ENCODE assay signal across 8 cellular contexts in genomic region chr5:171941275-171941674, GRCh38.
A peak's percentile ranks its signal among the peaks of the same experiment; 100 is the strongest.
DNase-seq lines count a peak whose midpoint lies in the region; ATAC-seq, FAIRE-seq and TF ChIP-seq lines count a peak whose summit lies in the region.
"Not testable (repeated sequence)": the region's sequence is repeated elsewhere in the genome, so short reads cannot be mapped to it uniquely, and the experiment has no call there.

No MANE protein-coding gene starts in this region.

- not testable (repeated sequence) for H3K27me3 Mint-ChIP-seq in activated T-helper 17 cell treated with anti-CD3 and anti-CD28 coated beads, Interleukin-2, amount 50 U/mL, for 72 hours

- not testable (repeated sequence) for H3K4me3 Mint-ChIP-seq in activated T-helper 17 cell treated with anti-CD3 and anti-CD28 coated beads, Interleukin-2, amount 50 U/mL, for 72 hours; stimulated activated effector memory CD8-positive, alpha-beta T cell treated with anti-CD3 and anti-CD28 coated beads, Interleukin-12 subunit alpha, Interleukin-12 subunit beta, amount 100 ng/mL, for 72 hours

- TF ChIP-seq CTCF in endothelial cell of umbilical vein (IDR thresholded peaks at IDR 0.05; ENCODE audit: extremely low read depth in 1 of 2, insufficient read depth in 1 of 2, low read depth in 1 of 2, low read length in 2 of 2), result not testable (repeated sequence)

- H3K9me3 ChIP-seq in endothelial cell of umbilical vein (replicated peaks; ENCODE audit: control insufficient read depth, insufficient read depth, low read length), result not testable (repeated sequence)

- not testable (repeated sequence) for H3K4me1 ChIP-seq in endothelial cell of umbilical vein (ENCODE audit: control insufficient read depth, extremely low read depth, insufficient read depth, low read length)

- not testable (repeated sequence) for H3K4me3 ChIP-seq in endothelial cell of umbilical vein (replicated peaks in 1 of 3; ENCODE audit: insufficient read depth in 1 of 3, low read depth in 1 of 3, low read length in 3 of 3)

- intact Hi-C loops in endothelial cell of umbilical vein (cut with micrococcal nuclease), result not testable (repeated sequence)

- H3K9me3 Mint-ChIP-seq in activated T-helper 17 cell treated with anti-CD3 and anti-CD28 coated beads, Interleukin-2, amount 50 U/mL, for 72 hours; stimulated activated effector memory CD8-positive, alpha-beta T cell treated with anti-CD3 and anti-CD28 coated beads, Interleukin-12 subunit alpha, Interleukin-12 subunit beta, amount 100 ng/mL, for 72 hours: not testable (repeated sequence)

- not testable (repeated sequence) for H3K27ac Mint-ChIP-seq in activated T-helper 17 cell treated with anti-CD3 and anti-CD28 coated beads, Interleukin-2, amount 50 U/mL, for 72 hours; stimulated activated effector memory CD8-positive, alpha-beta T cell treated with anti-CD3 and anti-CD28 coated beads, Interleukin-12 subunit alpha, Interleukin-12 subunit beta, amount 100 ng/mL, for 72 hours

- POLR2A ChIA-PET in endothelial cell of umbilical vein (lab: Charles Lee), result not testable (repeated sequence)

- H3K36me3 ChIP-seq in endothelial cell of umbilical vein (ENCODE audit: control insufficient read depth in 2 of 2, extremely low read depth in 1 of 2, insufficient read depth in 2 of 2, low read length in 2 of 2), result not testable (repeated sequence)

- H3K4me1 Mint-ChIP-seq in activated T-helper 17 cell treated with anti-CD3 and anti-CD28 coated beads, Interleukin-2, amount 50 U/mL, for 72 hours, result peaks cover 28% of the 10 kb centered on the region
- peaks cover 65% of the 10 kb centered on the region for H3K4me1 Mint-ChIP-seq in stimulated activated effector memory CD8-positive, alpha-beta T cell treated with anti-CD3 and anti-CD28 coated beads, Interleukin-12 subunit alpha, Interleukin-12 subunit beta, amount 100 ng/mL, for 72 hours

- BruUV-seq in endothelial cell of umbilical vein (replicated peaks; lab: Mats Ljungman, UMichigan), result not testable (repeated sequence)

- ATAC-seq in GM19023 (IDR thresholded peaks at IDR 0.05; ENCODE audit: unreplicated experiment) (peak; percentile 26), GM21786 (IDR thresholded peaks at IDR 0.05; ENCODE audit: unreplicated experiment) (peak; percentile 49), HG03097 (IDR thresholded peaks at IDR 0.05; ENCODE audit: low FRiP score, unreplicated experiment) (peak; percentile 40)
- ATAC-seq in activated T-helper 17 cell treated with anti-CD3 and anti-CD28 coated beads, Interleukin-2, amount 50 U/mL, for 72 hours (replicated peaks), result peak; percentile 78
- ATAC-seq in stimulated activated effector memory CD8-positive, alpha-beta T cell treated with anti-CD3 and anti-CD28 coated beads, Interleukin-12 subunit alpha, Interleukin-12 subunit beta, amount 100 ng/mL, for 72 hours, result peak; percentile 90

- DNase-seq in HTR-8/SVneo (ENCODE audit: insufficient read length, low spot score); endothelial cell of umbilical vein (ENCODE audit: low read depth, low spot score); stimulated activated effector memory CD8-positive, alpha-beta T cell treated with anti-CD3 and anti-CD28 coated beads, Interleukin-12 subunit alpha, Interleukin-12 subunit beta, amount 100 ng/mL, for 72 hours (ENCODE audit: low spot score in 2 of 2): not testable (repeated sequence)

- dilution Hi-C loops in endothelial cell of umbilical vein (cut with MboI; ENCODE audit: extremely low pct_ligation_motif_present, low sequenced_read_pairs), result not testable (repeated sequence)

- not testable (repeated sequence) for H3K9me1 ChIP-seq in endothelial cell of umbilical vein (replicated peaks; ENCODE audit: control insufficient read depth, extremely low read depth, insufficient read depth, low read length)

- peaks cover 37% of the 10 kb centered on the region for H3K79me2 ChIP-seq in endothelial cell of umbilical vein (ENCODE audit: control insufficient read depth, insufficient read depth, low read length)

- not testable (repeated sequence) for TF ChIP-seq POLR2A in endothelial cell of umbilical vein (IDR thresholded peaks at IDR 0.05; ENCODE audit: low read depth, low read length)

- H2AFZ ChIP-seq in endothelial cell of umbilical vein (ENCODE audit: low read depth, low read length), result not testable (repeated sequence)

- H3K27me3 ChIP-seq in endothelial cell of umbilical vein (ENCODE audit: control insufficient read depth in 2 of 2, insufficient read depth in 2 of 2, low read length in 2 of 2), result not testable (repeated sequence)

- H4K20me1 ChIP-seq in endothelial cell of umbilical vein (replicated peaks; ENCODE audit: control insufficient read depth, extremely low read depth, insufficient read depth, low read length), result not testable (repeated sequence)

- CTCF ChIA-PET in endothelial cell of umbilical vein (lab: Charles Lee), result not testable (repeated sequence)

- H3K36me3 Mint-ChIP-seq in activated T-helper 17 cell treated with anti-CD3 and anti-CD28 coated beads, Interleukin-2, amount 50 U/mL, for 72 hours (ENCODE audit: low read depth), result not testable (repeated sequence)
- H3K36me3 Mint-ChIP-seq in stimulated activated effector memory CD8-positive, alpha-beta T cell treated with anti-CD3 and anti-CD28 coated beads, Interleukin-12 subunit alpha, Interleukin-12 subunit beta, amount 100 ng/mL, for 72 hours, result peaks cover 14% of the 10 kb centered on the region

- not testable (repeated sequence) for H3K9ac ChIP-seq in endothelial cell of umbilical vein (replicated peaks; ENCODE audit: extremely low read depth, insufficient read depth, low read length)

- peak; percentile 66 for FAIRE-seq in G401.6 (lab: Jason Lieb, UNC)
- peak; percentile 90 for FAIRE-seq in HTR-8/SVneo (lab: Jason Lieb, UNC)
- FAIRE-seq in endothelial cell of umbilical vein (lab: Jason Lieb, UNC), result peak; percentile 56

- not testable (repeated sequence) for H3K27ac ChIP-seq in endothelial cell of umbilical vein (ENCODE audit: insufficient read depth, low read depth, low read length)

- not testable (repeated sequence) for H3K4me2 ChIP-seq in endothelial cell of umbilical vein (ENCODE audit: insufficient read depth, low read length)

Comparison
In these comparisons a context has a peak if more than half of its experiments do, and no peak if none do; other contexts are left out.
1. ATAC-seq: peak in every context shown above with its lines; median percentile 90 in stimulated activated effector memory CD8-positive, alpha-beta T cell treated with anti-CD3 and anti-CD28 coated beads, Interleukin-12 subunit alpha, Interleukin-12 subunit beta, amount 100 ng/mL, for 72 hours; 78 in activated T-helper 17 cell treated with anti-CD3 and anti-CD28 coated beads, Interleukin-2, amount 50 U/mL, for 72 hours; 49 in GM21786; 40 in HG03097; 26 in GM19023.